20 cellular contexts compared by ENCODE assay signal in genomic region chr11:71934213-71934612, GRCh38. TPM values are rescaled to one million over a fixed set of nuclear protein-coding genes. Genes with fewer than 3 reads are reported as not detected.
DNase-seq lines count a peak whose midpoint lies in the region; FAIRE-seq and TF ChIP-seq lines count a peak whose summit lies in the region.
"Had no signal": no experiment of that assay in that cellular context is flagged by ENCODE, and none has a peak within 500 bp of the region (broad histone marks: within the 10 kb centered on the region; RNA-seq: fewer than 3 reads in every experiment).

No MANE protein-coding gene starts in this region.

- H3K27ac ChIP-seq in OCI-LY7 (ENCODE audit: low read depth, low read length, poor library complexity, severe bottlenecking) (no peak overlapping the region), kidney (ENCODE audit: low read depth in 2 of 2, low read length in 2 of 2) (peak overlapping the region; percentile 39 to 45)
- H3K27ac ChIP-seq: pancreas, testis, WERI-Rb-1 had no signal

- POLR2A ChIA-PET in OCI-LY7 (lab: Charles Lee), result no interaction called here

- CTCF ChIA-PET in OCI-LY7 (lab: Charles Lee; ENCODE audit: unreplicated experiment), result no interaction called here

- TF ChIP-seq CTCF in BE2C (IDR thresholded peaks at IDR 0.05; ENCODE audit: low read depth, low read length) (0 out of 2 replicates have a peak, but pooled peaks have one; percentile 12), GM12865 (IDR thresholded peaks at IDR 0.05; ENCODE audit: insufficient read depth, low read depth, low read length, missing control alignments) (peak; percentile 6), OCI-LY7 (conservative IDR thresholded peaks at IDR 0.05; ENCODE audit: low read length) (no peak), kidney (IDR thresholded peaks at IDR 0.05; ENCODE audit: borderline replicate concordance, extremely low read depth, insufficient read depth) (no peak)

- no peaks in the 10 kb centered on the region for H3K9me3 ChIP-seq in BE2C
- no peaks in the 10 kb centered on the region for H3K9me3 ChIP-seq in OCI-LY7 (ENCODE audit: low read length)
- no peaks in the 10 kb centered on the region for H3K9me3 ChIP-seq in kidney (ENCODE audit: control insufficient read depth in 1 of 2, low read length in 2 of 2)
- H3K9me3 ChIP-seq: pancreas, testis had no signal

- no peak overlapping the region for H3K9ac ChIP-seq in kidney (ENCODE audit: low read length in 2 of 2)

- DNase-seq in BE2C, result no peak
- peak; percentile 65 for DNase-seq in GM12865 (ENCODE audit: low read depth)
- DNase-seq in OCI-LY7 (ENCODE audit: low spot score), result no peak
- no peak for DNase-seq in kidney
- no peak for DNase-seq in SIG-M5 (lab: John Stamatoyannopoulos, UW)
- no peak for DNase-seq in HUDEP-2 (lab: John Stamatoyannopoulos, UW; ENCODE audit: unreplicated experiment in 76 of 76)
- no peak for DNase-seq in cerebellar nuclear complex (lab: John Stamatoyannopoulos, UW)
- no peak for DNase-seq in AML-193 (lab: John Stamatoyannopoulos, UW)
- DNase-seq: activated CD8-positive, alpha-beta memory T cell treated with anti-CD3 and anti-CD28 coated beads, Interleukin-2, amount 50 U/mL, for 4 hours; central memory CD4-positive, alpha-beta T cell; glutamatergic neuron; NCI-H2227 treated with DMSO at 0.1 percent for 48 hours; pancreas; testis; WERI-Rb-1 had no signal

- H4K20me1 ChIP-seq in OCI-LY7 (ENCODE audit: insufficient read depth, low read length), result peaks cover 14% of the 10 kb centered on the region; the same call in 1 of the 2 replicates

- H3K27me3 ChIP-seq in BE2C, result no peaks in the 10 kb centered on the region
- H3K27me3 ChIP-seq: pancreas, testis had no signal

- H3K36me3 ChIP-seq in BE2C (peaks cover 4% of the 10 kb centered on the region; the same call in 1 of the 2 replicates), OCI-LY7 (ENCODE audit: insufficient read depth, low read length) (peaks cover 10% of the 10 kb centered on the region; the same call in 1 of the 2 replicates), kidney (ENCODE audit: control insufficient read depth in 1 of 2, insufficient read depth in 2 of 2, low read length in 2 of 2) (no peaks in the 10 kb centered on the region)
- H3K36me3 ChIP-seq: pancreas had no signal

- H3K4me3 ChIP-seq in BE2C (ENCODE audit: low read depth, low read length) (no peak overlapping the region), GM12865 (ENCODE audit: low read depth, low read length) (peak overlapping the region; percentile 29), OCI-LY7 (ENCODE audit: low read depth, low read length, poor library complexity, severe bottlenecking) (no peak overlapping the region), kidney (ENCODE audit: low read length in 2 of 2) (peak overlapping the region; percentile 12 to 40)
- H3K4me3 ChIP-seq: pancreas, testis had no signal

- FAIRE-seq in kidney (lab: Jason Lieb, UNC), result no peak
- FAIRE-seq: GM18507, pancreas had no signal

- peaks cover 65% of the 10 kb centered on the region; the same call in 1 of the 2 replicates for H3K79me2 ChIP-seq in OCI-LY7 (ENCODE audit: insufficient read depth, low read depth, low read length)

- peak overlapping the region; percentile 13; the same call in 1 of the 2 replicates for H3K4me2 ChIP-seq in OCI-LY7 (ENCODE audit: low read length)

- peaks cover 8% of the 10 kb centered on the region for H3K4me1 ChIP-seq in BE2C
- peaks cover 30% of the 10 kb centered on the region for H3K4me1 ChIP-seq in OCI-LY7 (ENCODE audit: insufficient read depth, low read length, poor library complexity, severe bottlenecking)
- H3K4me1 ChIP-seq in kidney (ENCODE audit: control insufficient read depth in 1 of 2, insufficient read depth in 1 of 2, low read depth in 1 of 2, low read length in 2 of 2), result peaks cover 23 to 40% of the 10 kb centered on the region in 2 donors

- BruUV-seq in OCI-LY7 (replicated peaks; lab: Mats Ljungman, UMichigan), result no TSS peak

- intact Hi-C loops in OCI-LY7 (cut with micrococcal nuclease; ENCODE audit: unreplicated experiment), result no loop called here
- intact Hi-C loops in kidney (cut with DNase I), result no loop called here

- no peaks in the 10 kb centered on the region for H3K9me2 ChIP-seq in OCI-LY7 (ENCODE audit: insufficient read depth, low read length)

- no peak overlapping the region for H2AFZ ChIP-seq in OCI-LY7 (ENCODE audit: low read length)

RNA-seq across cellular contexts. Expression of gene RNF121, which starts 5.4 kb away (rescaled TPM):
- 68.2 TPM for polyA plus RNA-seq in BE2C (2012; ENCODE audit: insufficient read depth, insufficient read length, low read depth)
- 17.6 and 24.6 TPM in 2 replicates for total RNA-seq in OCI-LY7 (2014; rRNA removed; shearing (Covaris generic))
- total RNA-seq in OCI-LY7 (2022) (28.1 and 28.5 TPM in 2 replicates), kidney (59.4 TPM)
- polyA plus RNA-seq in kidney (ENCODE audit: insufficient read depth, low read depth, low replicate concordance), result 37.1 TPM

RNA-seq across cellular contexts. Expression of gene XNDC1N, which starts 5.8 kb away (rescaled TPM):
- polyA plus RNA-seq in BE2C (2012; ENCODE audit: insufficient read depth, insufficient read length, low read depth), result 0.85 TPM
- 32.2 and 33.3 TPM in 2 replicates for total RNA-seq in OCI-LY7 (2014; rRNA removed; shearing (Covaris generic))
- 33.4 and 37.0 TPM in 2 replicates for total RNA-seq in OCI-LY7 (2022)
- 14.3 TPM for total RNA-seq in kidney
- 4.6 TPM for polyA plus RNA-seq in kidney (ENCODE audit: insufficient read depth, low read depth, low replicate concordance)

RNA-seq across cellular contexts. Expression of gene DEFB131B, which starts 56.0 kb away (rescaled TPM):
- not detected for polyA plus RNA-seq in BE2C (2012; ENCODE audit: insufficient read depth, insufficient read length, low read depth)
- total RNA-seq in OCI-LY7 (2014; rRNA removed; shearing (Covaris generic)), result not detected in 2 replicates
- total RNA-seq in OCI-LY7 (2022), result not detected in 2 replicates
- total RNA-seq in kidney, result not detected
- not detected for polyA plus RNA-seq in kidney (ENCODE audit: insufficient read depth, low read depth, low replicate concordance)
- total RNA-seq: kidney epithelial cell, mesothelial cell of epicardium, pancreas, testis had no signal
- polyA plus RNA-seq: adipose tissue, BJ, pancreas had no signal

Comparison
In these comparisons a context has a peak if more than half of its experiments do, and no peak if none do; other contexts are left out.
1. H3K4me3 ChIP-seq: peak in GM12865 (single experiment) and kidney (2 of 2); none in BE2C (single experiment) and OCI-LY7 (single experiment).
2. CTCF ChIP-seq: peak in BE2C (single experiment) and GM12865 (single experiment); none in OCI-LY7 (single experiment) and kidney (single experiment).